ENCODE assay signal across 21 cellular contexts in genomic region chr4:184893836-184894571, GRCh38.
"Had no signal": no experiment of that assay in that cellular context is flagged by ENCODE, and none has a peak within 500 bp of the region (broad histone marks: within the 10 kb centered on the region; RNA-seq: fewer than 3 reads in every experiment).

No MANE protein-coding gene starts in this region.

- H3K4me3 ChIP-seq: coronary artery, neural progenitor cell, psoas muscle, thyroid gland had no signal

- H3K4me1 Mint-ChIP-seq: central memory CD8-positive, alpha-beta T cell had no signal

- ATAC-seq: activated T-cell treated with anti-CD3 and anti-CD28 coated beads, Interleukin-2, amount 50 U/mL, for 4 hours; left ventricle myocardium superior; naive thymus-derived CD4-positive, alpha-beta T cell; right cardiac atrium; stimulated activated naive B cell treated with anti-CD40 and anti-IgM and Interleukin-4, amounts not matched to agents 10 μg/mL and 1 μg/mL and 100 μg/mL, for 72 hours; T-cell had no signal

- H3K9me3 ChIP-seq: psoas muscle, thyroid gland had no signal

- H3K4me3 Mint-ChIP-seq: activated CD4-positive, alpha-beta T cell treated with anti-CD3 and anti-CD28 coated beads, Interleukin-2, amount 10 ng/mL, durations not matched to agents 7 days and 5 days; activated naive CD4-positive, alpha-beta T cell treated with anti-CD3 and anti-CD28 coated beads, Interleukin-2, amount 10 ng/mL, durations not matched to agents 7 days and 5 days; activated T-cell treated with anti-CD3 and anti-CD28 coated beads, Interleukin-2, amount 50 U/mL, for 4 hours; central memory CD8-positive, alpha-beta T cell; naive thymus-derived CD4-positive, alpha-beta T cell; neural progenitor cell; stimulated activated naive B cell treated with anti-CD40 and anti-IgM and Interleukin-4, amounts not matched to agents 10 μg/mL and 1 μg/mL and 100 μg/mL, for 72 hours; T-cell had no signal

- H3K9me3 Mint-ChIP-seq: activated CD4-positive, alpha-beta T cell treated with anti-CD3 and anti-CD28 coated beads, Interleukin-2, amount 10 ng/mL, durations not matched to agents 7 days and 5 days; activated naive CD4-positive, alpha-beta T cell treated with anti-CD3 and anti-CD28 coated beads, Interleukin-2, amount 10 ng/mL, durations not matched to agents 7 days and 5 days; central memory CD8-positive, alpha-beta T cell; neural progenitor cell had no signal

- H3K4me1 ChIP-seq: neural progenitor cell, thyroid gland had no signal

- H3K27ac ChIP-seq: brain microvascular endothelial cell, coronary artery, neural progenitor cell, psoas muscle, thyroid gland had no signal

- H3K27me3 ChIP-seq: brain microvascular endothelial cell, neural progenitor cell, thyroid gland had no signal

- H3K36me3 Mint-ChIP-seq: activated naive CD4-positive, alpha-beta T cell treated with anti-CD3 and anti-CD28 coated beads, Interleukin-2, amount 10 ng/mL, durations not matched to agents 7 days and 5 days; neural progenitor cell; T-cell had no signal

- DNase-seq: activated CD4-positive, alpha-beta T cell treated with anti-CD3 and anti-CD28 coated beads, Interleukin-2, amount 10 ng/mL, durations not matched to agents 7 days and 5 days; activated CD8-positive, alpha-beta memory T cell treated with anti-CD3 and anti-CD28 coated beads, Interleukin-2, amount 50 U/mL, for 4 hours; activated effector memory CD4-positive, alpha-beta T cell treated with Interleukin-2 at 50 U/mL for 16 hours; activated naive CD4-positive, alpha-beta T cell treated with anti-CD3 and anti-CD28 coated beads, Interleukin-2, amount 10 ng/mL, durations not matched to agents 7 days and 5 days; activated T-cell treated with anti-CD3 and anti-CD28 coated beads, Interleukin-2, amount 50 U/mL, for 4 hours; aorta; brain microvascular endothelial cell; head of caudate nucleus; left ventricle myocardium superior; mesenchymal stem cell; naive thymus-derived CD4-positive, alpha-beta T cell; psoas muscle; small intestine; stimulated activated CD4-positive, alpha-beta T cell treated with anti-CD3 and anti-CD28 coated beads, Interleukin-4, amount 100 ng/mL, for 4 hours; stimulated activated naive B cell treated with anti-CD40 and anti-IgM and Interleukin-4, amounts not matched to agents 10 μg/mL and 1 μg/mL and 100 μg/mL, for 72 hours; T-cell; thyroid gland had no signal

- H3K36me3 ChIP-seq: brain microvascular endothelial cell, neural progenitor cell, thyroid gland had no signal

- H3K27ac Mint-ChIP-seq: activated CD4-positive, alpha-beta T cell treated with anti-CD3 and anti-CD28 coated beads, Interleukin-2, amount 10 ng/mL, durations not matched to agents 7 days and 5 days; activated naive CD4-positive, alpha-beta T cell treated with anti-CD3 and anti-CD28 coated beads, Interleukin-2, amount 10 ng/mL, durations not matched to agents 7 days and 5 days; naive thymus-derived CD4-positive, alpha-beta T cell; neural progenitor cell; stimulated activated naive B cell treated with anti-CD40 and anti-IgM and Interleukin-4, amounts not matched to agents 10 μg/mL and 1 μg/mL and 100 μg/mL, for 72 hours; T-cell had no signal

- H3K4me2 ChIP-seq: neural progenitor cell had no signal

- H3K9ac ChIP-seq: neural progenitor cell had no signal
